In the genomic region with DNA sequence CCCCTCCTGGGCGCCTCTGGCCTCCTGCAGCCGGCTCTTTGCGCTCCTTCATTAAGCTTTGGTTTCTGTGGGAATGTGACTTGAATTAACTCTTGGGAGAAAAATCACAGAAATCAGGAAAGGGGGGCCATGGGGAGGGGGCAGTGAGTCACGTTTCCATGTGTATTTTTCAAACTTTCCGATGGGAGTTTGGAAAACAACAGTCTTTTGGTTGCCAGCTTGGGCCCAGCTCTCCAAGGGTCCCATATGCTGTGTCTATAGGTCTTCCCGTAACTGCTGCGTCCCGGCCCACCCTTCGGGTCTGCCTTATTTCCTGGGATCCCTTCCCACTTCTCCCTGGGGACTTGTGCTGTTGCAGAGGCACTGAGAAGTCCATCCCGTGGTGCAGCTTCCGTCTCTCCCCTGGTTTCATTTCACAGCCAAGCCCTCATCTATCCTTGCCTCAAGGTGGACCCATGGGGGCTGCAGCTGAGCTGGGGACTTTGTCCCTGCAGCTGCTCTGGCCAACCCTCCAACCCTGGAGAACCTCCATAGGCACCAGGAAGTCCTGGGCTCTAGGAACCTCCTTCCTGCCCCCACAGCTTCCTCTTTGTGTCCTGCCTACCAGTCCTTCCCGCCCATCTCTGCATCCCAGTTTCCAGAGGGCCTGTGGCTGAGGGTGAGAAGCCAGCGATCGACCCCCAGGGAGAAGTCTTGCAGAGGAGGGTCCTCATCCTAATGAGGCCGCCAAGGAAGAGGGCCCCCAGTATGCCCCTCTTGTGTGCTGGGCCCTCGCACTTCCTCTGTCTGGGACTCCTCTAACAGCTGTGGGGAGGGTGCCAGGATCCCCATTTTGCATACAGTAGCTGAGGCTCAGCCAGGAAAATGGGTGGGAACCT, we compare ENCODE assay signal across 9 cellular contexts. TPM values are rescaled to one million over a fixed set of nuclear protein-coding genes. Genes with fewer than 3 reads are reported as not detected.
DNase-seq lines count a peak whose midpoint lies in the region; ATAC-seq and TF ChIP-seq lines count a peak whose summit lies in the region.
"Had no signal": no experiment of that assay in that cellular context is flagged by ENCODE, and none has a peak within 500 bp of the region (broad histone marks: within the 10 kb centered on the region; RNA-seq: fewer than 3 reads in every experiment).

No MANE protein-coding gene starts in this region.

- peak overlapping the region; percentile 99 for H3K27ac ChIP-seq in CD4-positive, CD25-positive, alpha-beta regulatory T cell (ENCODE audit: insufficient read depth, low read length, poor library complexity, severe bottlenecking)

- TF ChIP-seq CTCF in osteocyte (IDR thresholded peaks at IDR 0.05): no peak

- peaks cover 41% of the 10 kb centered on the region for H3K4me1 ChIP-seq in CD4-positive, CD25-positive, alpha-beta regulatory T cell (ENCODE audit: control insufficient read depth, insufficient read depth, low read length, poor library complexity, severe bottlenecking)

- ATAC-seq in CD4-positive, CD25-positive, alpha-beta regulatory T cell (ENCODE audit: low read depth in 2 of 2): no peak
- no peak for ATAC-seq in effector memory CD8-positive, alpha-beta T cell (replicated peaks)
- ATAC-seq in HG03460 (IDR thresholded peaks at IDR 0.05; ENCODE audit: unreplicated experiment) (no peak), HG02870 (IDR thresholded peaks at IDR 0.05; ENCODE audit: unreplicated experiment) (no peak)

- no peaks in the 10 kb centered on the region for H3K36me3 ChIP-seq in CD4-positive, CD25-positive, alpha-beta regulatory T cell (ENCODE audit: control insufficient read depth, insufficient read depth, low read length)

- peaks cover 0 to 4% (median 0%) of the 10 kb centered on the region in 7 donors for H3K9me3 Mint-ChIP-seq in CD4-positive, CD25-positive, alpha-beta regulatory T cell
- no peaks in the 10 kb centered on the region for H3K9me3 Mint-ChIP-seq in effector memory CD8-positive, alpha-beta T cell
- no peaks in the 10 kb centered on the region for H3K9me3 Mint-ChIP-seq in osteocyte (ENCODE audit: unreplicated experiment)

- no peak for DNase-seq in CD4-positive, CD25-positive, alpha-beta regulatory T cell
- DNase-seq in NOMO-1 treated with DMSO at 0.1 percent for 48 hours (lab: John Stamatoyannopoulos, UW; ENCODE audit: unreplicated experiment): peak; percentile 31
- no peak for DNase-seq in effector memory CD8-positive, alpha-beta T cell
- no peak for DNase-seq in osteocyte (ENCODE audit: extremely low spot score, unreplicated experiment)
- no peak for DNase-seq in NCI-H1092 treated with DMSO at 0.1 percent for 48 hours (lab: John Stamatoyannopoulos, UW)
- no peak for DNase-seq in NCI-H146 treated with DMSO at 0.1 percent for 48 hours (lab: John Stamatoyannopoulos, UW; ENCODE audit: unreplicated experiment)
- DNase-seq: NCI-H1105 treated with DMSO at 0.1 percent for 48 hours had no signal

- peaks cover 3 to 59% (median 36%) of the 10 kb centered on the region in 4 donors for H3K4me1 Mint-ChIP-seq in CD4-positive, CD25-positive, alpha-beta regulatory T cell
- H3K4me1 Mint-ChIP-seq in effector memory CD8-positive, alpha-beta T cell (ENCODE audit: low read depth in 2 of 2): peaks cover 34 to 46% of the 10 kb centered on the region in 2 donors
- H3K4me1 Mint-ChIP-seq in osteocyte (ENCODE audit: unreplicated experiment): peaks cover 71% of the 10 kb centered on the region

- H3K9me3 ChIP-seq in CD4-positive, CD25-positive, alpha-beta regulatory T cell (ENCODE audit: control insufficient read depth in 2 of 2, low read length in 2 of 2): no peaks in the 10 kb centered on the region

- H3K27me3 ChIP-seq in CD4-positive, CD25-positive, alpha-beta regulatory T cell (ENCODE audit: control insufficient read depth, insufficient read depth, low read length): no peaks in the 10 kb centered on the region

- H3K27me3 Mint-ChIP-seq in CD4-positive, CD25-positive, alpha-beta regulatory T cell: peaks cover 5% of the 10 kb centered on the region
- no peaks in the 10 kb centered on the region for H3K27me3 Mint-ChIP-seq in effector memory CD8-positive, alpha-beta T cell
- no peaks in the 10 kb centered on the region for H3K27me3 Mint-ChIP-seq in osteocyte (ENCODE audit: unreplicated experiment)

- no peaks in the 10 kb centered on the region for H3K36me3 Mint-ChIP-seq in CD4-positive, CD25-positive, alpha-beta regulatory T cell
- H3K36me3 Mint-ChIP-seq in effector memory CD8-positive, alpha-beta T cell (ENCODE audit: insufficient read depth): peaks cover 46% of the 10 kb centered on the region
- no peaks in the 10 kb centered on the region for H3K36me3 Mint-ChIP-seq in osteocyte (ENCODE audit: unreplicated experiment)

- H3K4me3 Mint-ChIP-seq in CD4-positive, CD25-positive, alpha-beta regulatory T cell: no peak overlapping the region
- peak overlapping the region in 1 of 2 donors; percentile 80 for H3K4me3 Mint-ChIP-seq in effector memory CD8-positive, alpha-beta T cell
- peak overlapping the region; percentile 56 for H3K4me3 Mint-ChIP-seq in osteocyte (ENCODE audit: unreplicated experiment)

- H3K4me3 ChIP-seq in CD4-positive, CD25-positive, alpha-beta regulatory T cell (ENCODE audit: low read depth, low read length): no peak overlapping the region

- peak overlapping the region; percentile 78 to 99 (median 90) for H3K27ac Mint-ChIP-seq in CD4-positive, CD25-positive, alpha-beta regulatory T cell
- peak overlapping the region; percentile 99 to 100 for H3K27ac Mint-ChIP-seq in effector memory CD8-positive, alpha-beta T cell
- H3K27ac Mint-ChIP-seq in osteocyte (ENCODE audit: unreplicated experiment): peak overlapping the region; percentile 99

RNA-seq across cellular contexts. Expression of gene LMNA, which starts 11.6 kb away (rescaled TPM):
- total RNA-seq in CD4-positive, CD25-positive, alpha-beta regulatory T cell: 1,807 TPM
- 100 to 1,000 TPM in 1 of 4 donors, 10 to 100 TPM in 3; 54.1 to 113 (median 83.1) TPM for polyA plus RNA-seq in CD4-positive, CD25-positive, alpha-beta regulatory T cell
- total RNA-seq in osteocyte: 733 and 792 TPM in 2 replicates

RNA-seq across cellular contexts. Expression of gene MEX3A, which starts 20.6 kb away (rescaled TPM):
- not detected for total RNA-seq in CD4-positive, CD25-positive, alpha-beta regulatory T cell
- polyA plus RNA-seq in CD4-positive, CD25-positive, alpha-beta regulatory T cell: not detected
- total RNA-seq in osteocyte: 19.8 and 20.7 TPM in 2 replicates

RNA-seq across cellular contexts. Expression of gene RAB25, which starts 41.9 kb away (rescaled TPM):
- total RNA-seq in CD4-positive, CD25-positive, alpha-beta regulatory T cell: 1.5 TPM
- 1 to 10 TPM in 2 of 4 donors, under 1 TPM in 2; 0.83 to 1.7 (median 0.93) TPM for polyA plus RNA-seq in CD4-positive, CD25-positive, alpha-beta regulatory T cell
- total RNA-seq in osteocyte: not detected in 2 replicates

RNA-seq across cellular contexts. Expression of gene LAMTOR2, which starts 48.3 kb away (rescaled TPM):
- 20.2 TPM for total RNA-seq in CD4-positive, CD25-positive, alpha-beta regulatory T cell
- 100 to 1,000 TPM; 107 to 162 (median 130) TPM for polyA plus RNA-seq in CD4-positive, CD25-positive, alpha-beta regulatory T cell
- 56.2 and 59.9 TPM in 2 replicates for total RNA-seq in osteocyte

RNA-seq across cellular contexts. Expression of gene UBQLN4, which starts 49.3 kb away (rescaled TPM):
- 19.1 TPM for total RNA-seq in CD4-positive, CD25-positive, alpha-beta regulatory T cell
- 1 to 10 TPM; 4.4 to 7.1 (median 5.5) TPM for polyA plus RNA-seq in CD4-positive, CD25-positive, alpha-beta regulatory T cell
- 36.4 and 36.9 TPM in 2 replicates for total RNA-seq in osteocyte

Comparison
In these comparisons a context has a peak if more than half of its experiments do, and no peak if none do; other contexts are left out.
1. RNA of gene MEX3A, which starts 20.6 kb away (total RNA-seq): 19.8 to 20.7 TPM in osteocyte; not detected in CD4-positive, CD25-positive, alpha-beta regulatory T cell (single experiment); every median in the first group is over 10 times any median in the second.
2. Peak in every context shown above with its lines, with median percentiles within 50 percentile points of each other: H3K27ac Mint-ChIP-seq.